20 cellular contexts compared by ENCODE assay signal in genomic region chr4:3712936-3713335, GRCh38. TPM values are rescaled to one million over a fixed set of nuclear protein-coding genes. Genes with fewer than 3 reads are reported as not detected.
"Had no signal": no experiment of that assay in that cellular context is flagged by ENCODE, and none has a peak within 500 bp of the region (broad histone marks: within the 10 kb centered on the region; RNA-seq: fewer than 3 reads in every experiment).

No MANE protein-coding gene starts in this region.

- H3K9me3 ChIP-seq: gastrocnemius medialis, pancreas, prostate gland, sigmoid colon, vagina had no signal

- H3K9ac ChIP-seq: neural progenitor cell had no signal

- H3K4me1 ChIP-seq: esophagus muscularis mucosa, gastrocnemius medialis, left lung, pancreas, prostate gland, sigmoid colon had no signal

- DNase-seq: effector memory CD8-positive, alpha-beta T cell; gastrocnemius medialis; hypothalamus; mammary epithelial cell; natural killer cell; occipital lobe; sigmoid colon; stimulated activated CD4-positive, alpha-beta T cell treated with anti-CD3 and anti-CD28 coated beads, Interleukin-12 subunit alpha, Interleukin-12 subunit beta, amount 100 ng/mL, for 4 hours; stimulated activated naive CD4-positive, alpha-beta T cell had no signal

- FAIRE-seq: colon, islet of Langerhans, pancreas had no signal

- H3K4me2 ChIP-seq: neural progenitor cell had no signal

- H3K4me3 ChIP-seq: esophagus muscularis mucosa, gastrocnemius medialis, heart right ventricle, left lung, neural progenitor cell, pancreas, prostate gland, sigmoid colon, skin epidermis, vagina had no signal

- H2AFZ ChIP-seq: neural progenitor cell had no signal

- H3K36me3 ChIP-seq: esophagus muscularis mucosa, gastrocnemius medialis, heart right ventricle, left lung, neural progenitor cell, pancreas, prostate gland, sigmoid colon, vagina had no signal

- ATAC-seq: effector memory CD8-positive, alpha-beta T cell; gastrocnemius medialis; heart right ventricle; left lung; natural killer cell; pancreas had no signal

- H3K27me3 ChIP-seq: neural progenitor cell, pancreas, vagina had no signal

- H3K27ac ChIP-seq: epithelial cell of prostate, esophagus muscularis mucosa, gastrocnemius medialis, heart right ventricle, left lung, neural progenitor cell, pancreas, prostate gland, sigmoid colon, skin epidermis, vagina had no signal

RNA-seq across cellular contexts. Expression of gene ADRA2C, which starts 53.2 kb away (rescaled TPM):
- total RNA-seq: natural killer cell had no signal
